Comparison of ENCODE assay signal across 1 cellular context in genomic region chr13:23630349-23631093, GRCh38.
TF ChIP-seq lines count a peak whose summit lies in the region.

No MANE protein-coding gene starts in this region.

TF ChIP-seq in HepG2, 621 proteins besides CTCF, POLR2A, EP300 and RAD21 (continued from another document and continues in another):
- TF ChIP-seq ZNF275 (CRISPR knock-in tag; IDR thresholded peaks at IDR 0.05; ENCODE audit: borderline replicate concordance) (no peak), SOX5 (CRISPR knock-in tag; IDR thresholded peaks at IDR 0.05; ENCODE audit: borderline replicate concordance) (peak; percentile 90; the same call in 1 of the 2 replicates), NFIB (CRISPR knock-in tag; IDR thresholded peaks at IDR 0.05; ENCODE audit: borderline replicate concordance) (no peak), GFI1 (CRISPR knock-in tag; IDR thresholded peaks at IDR 0.05; ENCODE audit: borderline replicate concordance) (peak; percentile 92), THAP7 (CRISPR knock-in tag; IDR thresholded peaks at IDR 0.05) (no peak), BCLAF1 (IDR thresholded peaks at IDR 0.05) (no peak), ZBTB39 (CRISPR knock-in tag; IDR thresholded peaks at IDR 0.05) (no peak), ZNF7 (CRISPR knock-in tag; IDR thresholded peaks at IDR 0.05) (no peak), RCOR2 (CRISPR knock-in tag; IDR thresholded peaks at IDR 0.05) (peak; percentile 66; the same call in 1 of the 2 replicates), ZNF354B (CRISPR knock-in tag; IDR thresholded peaks at IDR 0.05) (no peak), ZBTB44 (CRISPR knock-in tag; IDR thresholded peaks at IDR 0.05) (no peak), TSC22D2 (CRISPR knock-in tag; IDR thresholded peaks at IDR 0.05; ENCODE audit: borderline replicate concordance) (no peak), PHF21A (CRISPR knock-in tag; IDR thresholded peaks at IDR 0.05) (no peak), ZNF3 (CRISPR knock-in tag; IDR thresholded peaks at IDR 0.05) (0 out of 2 replicates have a peak, but pooled peaks have one; percentile 51), ZBTB7B (CRISPR knock-in tag; IDR thresholded peaks at IDR 0.05) (peak; percentile 38; the same call in 1 of the 2 replicates), CCAR2 (optimal IDR thresholded peaks at IDR 0.05; ENCODE audit: low read depth, low read length) (no peak), EED (CRISPR knock-in tag; IDR thresholded peaks at IDR 0.05) (no peak), NR1H2 (CRISPR knock-in tag; IDR thresholded peaks at IDR 0.05; ENCODE audit: borderline replicate concordance, low read depth) (no peak), ZNF766 (CRISPR knock-in tag; IDR thresholded peaks at IDR 0.05; ENCODE audit: borderline replicate concordance) (no peak), FOXJ3 (CRISPR knock-in tag; IDR thresholded peaks at IDR 0.05; ENCODE audit: borderline replicate concordance) (peak; percentile 57; the same call in 1 of the 2 replicates), DR1 (CRISPR knock-in tag; IDR thresholded peaks at IDR 0.05) (no peak), ZNF883 (CRISPR knock-in tag; IDR thresholded peaks at IDR 0.05; ENCODE audit: not compliant biosample characterization) (no peak), ONECUT2 (CRISPR knock-in tag; IDR thresholded peaks at IDR 0.05) (no peak), SIN3B (IDR thresholded peaks at IDR 0.05; ENCODE audit: low read length) (no peak), SRF (IDR thresholded peaks at IDR 0.05; ENCODE audit: low read depth, low read length) (no peak), ZNF333 (CRISPR knock-in tag; IDR thresholded peaks at IDR 0.05; ENCODE audit: borderline replicate concordance) (no peak), CCDC6 (CRISPR knock-in tag; IDR thresholded peaks at IDR 0.05) (no peak), MIXL1 (CRISPR knock-in tag; IDR thresholded peaks at IDR 0.05) (no peak), MBD4 (IDR thresholded peaks at IDR 0.05; ENCODE audit: borderline replicate concordance, low read length) (no peak), REXO4 (CRISPR knock-in tag; IDR thresholded peaks at IDR 0.05; ENCODE audit: borderline replicate concordance) (no peak), ZNF205 (CRISPR knock-in tag; IDR thresholded peaks at IDR 0.05) (no peak), BCL6 (CRISPR knock-in tag; IDR thresholded peaks at IDR 0.05) (peak; percentile 64), ETS1 (CRISPR knock-in tag; IDR thresholded peaks at IDR 0.05) (no peak), PAX8 (CRISPR knock-in tag; IDR thresholded peaks at IDR 0.05; ENCODE audit: borderline replicate concordance) (no peak), NFRKB (IDR thresholded peaks at IDR 0.05) (no peak), EZH2 (conservative IDR thresholded peaks at IDR 0.05; ENCODE audit: low read depth, low read length) (no peak), KLF11 (CRISPR knock-in tag; IDR thresholded peaks at IDR 0.05) (no peak), ZBTB7A (CRISPR knock-in tag; IDR thresholded peaks at IDR 0.05) (no peak), ZSCAN25 (CRISPR knock-in tag; IDR thresholded peaks at IDR 0.05) (no peak), ZNF737 (CRISPR knock-in tag; IDR thresholded peaks at IDR 0.05; ENCODE audit: borderline replicate concordance) (no peak), HNRNPLL (IDR thresholded peaks at IDR 0.05; ENCODE audit: low read depth, low read length, poor library complexity, severe bottlenecking) (no peak), ZNF335 (CRISPR knock-in tag; IDR thresholded peaks at IDR 0.05) (no peak), ZNF83 (CRISPR knock-in tag; IDR thresholded peaks at IDR 0.05; ENCODE audit: borderline replicate concordance) (no peak), NR2F6 (IDR thresholded peaks at IDR 0.05) (peak; percentile 43), NR2F6 (CRISPR knock-in tag; IDR thresholded peaks at IDR 0.05) (no peak), FOSL2 (CRISPR knock-in tag; IDR thresholded peaks at IDR 0.05) (0 out of 2 replicates have a peak, but pooled peaks have one; percentile 2), ZNF513 (CRISPR knock-in tag; conservative IDR thresholded peaks at IDR 0.05) (no peak), SOX6 (IDR thresholded peaks at IDR 0.05) (no peak), SOX6 (CRISPR knock-in tag; IDR thresholded peaks at IDR 0.05) (peak; percentile 90), RNF2 (conservative IDR thresholded peaks at IDR 0.05; ENCODE audit: low read depth) (no peak), NR3C1 (CRISPR knock-in tag; IDR thresholded peaks at IDR 0.05) (no peak), MAZ (IDR thresholded peaks at IDR 0.05; ENCODE audit: borderline replicate concordance, low read depth, low read length) (no peak), MAZ (CRISPR knock-in tag; IDR thresholded peaks at IDR 0.05; ENCODE audit: low read depth) (no peak), ZFP1 (CRISPR knock-in tag; IDR thresholded peaks at IDR 0.05) (no peak), CERS6 (CRISPR knock-in tag; IDR thresholded peaks at IDR 0.05) (no peak), NFIC (IDR thresholded peaks at IDR 0.05; ENCODE audit: low read length) (peak; percentile 48; the same call in 1 of the 2 replicates), ZNF788 (CRISPR knock-in tag; IDR thresholded peaks at IDR 0.05; ENCODE audit: borderline replicate concordance) (no peak), PATZ1 (CRISPR knock-in tag; IDR thresholded peaks at IDR 0.05) (peak; percentile 51), RXRA (CRISPR knock-in tag; IDR thresholded peaks at IDR 0.05) (no peak)
